25 cellular contexts compared by ENCODE assay signal in genomic region chr2:160458718-160459453, GRCh38. TPM values are rescaled to one million over a fixed set of nuclear protein-coding genes. Genes with fewer than 3 reads are reported as not detected.
DNase-seq lines count a peak whose midpoint lies in the region; ATAC-seq and TF ChIP-seq lines count a peak whose summit lies in the region.
"Had no signal": no experiment of that assay in that cellular context is flagged by ENCODE, and none has a peak within 500 bp of the region (broad histone marks: within the 10 kb centered on the region; RNA-seq: fewer than 3 reads in every experiment).

No MANE protein-coding gene starts in this region.

- H3K27me3 Mint-ChIP-seq in T-helper 17 cell: no peaks in the 10 kb centered on the region
- H3K27me3 Mint-ChIP-seq in nephron progenitor cell (ENCODE audit: low read depth, poor library complexity): no peaks in the 10 kb centered on the region

- H3K36me3 ChIP-seq in fibroblast of lung (ENCODE audit: control insufficient read depth, insufficient read depth, low read length) (no peaks in the 10 kb centered on the region), transverse colon (no peaks in the 10 kb centered on the region)
- H3K36me3 ChIP-seq: BE2C, HAP-1, SJCRH30 had no signal

- H3K4me1 ChIP-seq in fibroblast of lung (ENCODE audit: control insufficient read depth, extremely low read depth, insufficient read depth, low read length): peaks cover 19% of the 10 kb centered on the region
- H3K4me1 ChIP-seq in transverse colon: peaks cover 0 to 30% (median 7%) of the 10 kb centered on the region in 4 donors
- H3K4me1 ChIP-seq: BE2C, SJCRH30 had no signal

- H3K9me3 ChIP-seq in T-helper 17 cell (ENCODE audit: control insufficient read depth, low read length, poor library complexity, severe bottlenecking) (no peaks in the 10 kb centered on the region), fibroblast of lung (ENCODE audit: control insufficient read depth, insufficient read depth, low read depth, low read length) (no peaks in the 10 kb centered on the region), transverse colon (no peaks in the 10 kb centered on the region)
- H3K9me3 ChIP-seq: BE2C, HAP-1, SJCRH30 had no signal

- TF ChIP-seq EP300 in transverse colon (IDR thresholded peaks at IDR 0.05; ENCODE audit: low read depth): no peak

- intact Hi-C loops in transverse colon (cut with DNase I; ENCODE audit: low total_unique reads): no loop called here

- DNase-seq in T-helper 17 cell (no peak), fibroblast of lung (ENCODE audit: low read depth in 2 of 2) (peak in 1 of 2 donors; percentile 66), nephron progenitor cell (no peak), transverse colon (no peak), NCI-H524 treated with DMSO at 0.1 percent for 48 hours (lab: John Stamatoyannopoulos, UW) (no peak), HEK293T (ENCODE audit: extremely low spot score) (no peak)
- DNase-seq: BE2C, Calu3, DMS79 treated with DMSO at 0.1 percent for 48 hours, GF-D8, GOT3, Karpas-422, NCI-H1092, NCI-H1436, NCI-H187, NCI-H2081 treated with DMSO at 0.1 percent for 48 hours, NCI-H2171, NCI-H446, NCI-H526, PC-9, SJCRH30 had no signal

- H3K36me3 Mint-ChIP-seq in T-helper 17 cell (ENCODE audit: low read depth) (peaks cover 2% of the 10 kb centered on the region), nephron progenitor cell (ENCODE audit: low read depth) (peaks cover 36% of the 10 kb centered on the region)

- no peak overlapping the region for H2AFZ ChIP-seq in fibroblast of lung (ENCODE audit: low read length)
- H2AFZ ChIP-seq: PC-9 had no signal

- POLR2A ChIA-PET in HEK293T (lab: Yijun Ruan, JAX): no interaction called here

- no peaks in the 10 kb centered on the region for H3K27me3 ChIP-seq in fibroblast of lung (ENCODE audit: control insufficient read depth, insufficient read depth, low read length)
- no peaks in the 10 kb centered on the region for H3K27me3 ChIP-seq in transverse colon
- H3K27me3 ChIP-seq: BE2C, SJCRH30 had no signal

- in situ Hi-C loops in transverse colon (cut with MboI; ENCODE audit: low pct_ligation_motif_present in 1 of 4, low pct_unique_long_range_greater_than_20kb in 1 of 4, low sequenced_read_pairs in 3 of 4): no loop called here

- H3K4me2 ChIP-seq in fibroblast of lung (ENCODE audit: extremely low read depth, insufficient read depth, low read length): peak overlapping the region; percentile 54
- H3K4me2 ChIP-seq: PC-9 had no signal

- CTCF ChIA-PET in HEK293T (lab: Yijun Ruan, JAX): interaction anchor here (0.6 kb wide), 1 partner anchor 53 kb away, joined by 3 read pairs; no protein-coding TSS in a partner anchor

- no peak overlapping the region for H3K4me3 Mint-ChIP-seq in T-helper 17 cell
- no peak overlapping the region for H3K4me3 Mint-ChIP-seq in nephron progenitor cell
- H3K4me3 Mint-ChIP-seq: CD14-positive monocyte had no signal

- ATAC-seq in T-helper 17 cell (no peak), GM18873 (IDR thresholded peaks at IDR 0.05; ENCODE audit: low FRiP score, unreplicated experiment) (no peak)
- ATAC-seq: Right ventricle myocardium inferior had no signal

- H3K4me3 ChIP-seq in fibroblast of lung (replicated peaks in 1 of 4; ENCODE audit: control extremely low read depth in 1 of 4, insufficient read depth in 1 of 4, low read depth in 3 of 4, low read length in 4 of 4): peak overlapping the region in 1 of 4 experiments; percentile 17
- H3K4me3 ChIP-seq in transverse colon: no peak overlapping the region
- H3K4me3 ChIP-seq: HAP-1, PC-9, SJCRH30 had no signal

- WGBS in transverse colon (ENCODE audit: low coverage in 1 of 2), 2 donors: 65 to 67% methylated on average over 8 to 10 of the region's 10 CpGs

- H3K27ac ChIP-seq in fibroblast of lung (ENCODE audit: insufficient read depth, low read length) (peak overlapping the region; percentile 28), transverse colon (peak overlapping the region; percentile 23 to 42 (median 28))
- H3K27ac ChIP-seq: PC-9, SJCRH30 had no signal

- H3K9me3 Mint-ChIP-seq in nephron progenitor cell: no peaks in the 10 kb centered on the region

- H4K20me1 ChIP-seq in fibroblast of lung (ENCODE audit: control insufficient read depth, extremely low read depth, insufficient read depth, low read length): no peaks in the 10 kb centered on the region

- no peak for TF ChIP-seq CTCF in fibroblast of lung (conservative IDR thresholded peaks at IDR 0.05 in 1 of 2, IDR thresholded peaks at IDR 0.05 in 1 of 2; ENCODE audit: low read depth in 1 of 2, low read length in 2 of 2)
- no peak for TF ChIP-seq CTCF in nephron progenitor cell (IDR thresholded peaks at IDR 0.05)
- TF ChIP-seq CTCF in transverse colon (IDR thresholded peaks at IDR 0.05): no peak

- no peak overlapping the region for H3K9ac ChIP-seq in fibroblast of lung (ENCODE audit: insufficient read depth, low read length)

- peaks cover 54% of the 10 kb centered on the region for H3K79me2 ChIP-seq in fibroblast of lung (ENCODE audit: control insufficient read depth, insufficient read depth, low read length)

- peaks cover 38% of the 10 kb centered on the region for H3K4me1 Mint-ChIP-seq in T-helper 17 cell
- peaks cover 25% of the 10 kb centered on the region for H3K4me1 Mint-ChIP-seq in nephron progenitor cell
- H3K4me1 Mint-ChIP-seq: CD14-positive monocyte had no signal

- no peak for TF ChIP-seq POLR2A in transverse colon (IDR thresholded peaks at IDR 0.05)

- H3K27ac Mint-ChIP-seq in T-helper 17 cell: peak overlapping the region; percentile 78
- H3K27ac Mint-ChIP-seq in nephron progenitor cell: peak overlapping the region; percentile 6
- H3K27ac Mint-ChIP-seq: CD14-positive monocyte had no signal

TF ChIP-seq in HEK293T, 16 proteins besides CTCF, POLR2A, EP300 and RAD21:
- TF ChIP-seq FOXA1 (IDR thresholded peaks at IDR 0.05): no peak
- no peak for TF ChIP-seq LEF1 (IDR thresholded peaks at IDR 0.05; ENCODE audit: borderline replicate concordance)
- no peak for TF ChIP-seq BHLHE40 (IDR thresholded peaks at IDR 0.05; ENCODE audit: borderline replicate concordance)
- TF ChIP-seq L3MBTL2 (conservative IDR thresholded peaks at IDR 0.05): no peak
- no peak for TF ChIP-seq SP1 (IDR thresholded peaks at IDR 0.05)
- TF ChIP-seq FOXM1 (IDR thresholded peaks at IDR 0.05; ENCODE audit: borderline replicate concordance): no peak
- no peak for TF ChIP-seq FOXK2 (IDR thresholded peaks at IDR 0.05)
- TF ChIP-seq ELF4 (IDR thresholded peaks at IDR 0.05): no peak
- no peak for TF ChIP-seq CTBP1 (IDR thresholded peaks at IDR 0.05; ENCODE audit: borderline replicate concordance)
- TF ChIP-seq NFRKB (IDR thresholded peaks at IDR 0.05): no peak
- TF ChIP-seq TARDBP (IDR thresholded peaks at IDR 0.05): no peak
- TF ChIP-seq HDGF (IDR thresholded peaks at IDR 0.05; ENCODE audit: borderline replicate concordance): no peak
- TF ChIP-seq SUZ12 (IDR thresholded peaks at IDR 0.05): no peak
- TF ChIP-seq, protein P1, sequence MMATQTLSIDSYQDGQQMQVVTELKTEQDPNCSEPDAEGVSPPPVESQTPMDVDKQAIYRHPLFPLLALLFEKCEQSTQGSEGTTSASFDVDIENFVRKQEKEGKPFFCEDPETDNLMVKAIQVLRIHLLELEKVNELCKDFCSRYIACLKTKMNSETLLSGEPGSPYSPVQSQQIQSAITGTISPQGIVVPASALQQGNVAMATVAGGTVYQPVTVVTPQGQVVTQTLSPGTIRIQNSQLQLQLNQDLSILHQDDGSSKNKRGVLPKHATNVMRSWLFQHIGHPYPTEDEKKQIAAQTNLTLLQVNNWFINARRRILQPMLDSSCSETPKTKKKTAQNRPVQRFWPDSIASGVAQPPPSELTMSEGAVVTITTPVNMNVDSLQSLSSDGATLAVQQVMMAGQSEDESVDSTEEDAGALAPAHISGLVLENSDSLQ (IDR thresholded peaks at IDR 0.05): no peak
- TF ChIP-seq ZNF384 (IDR thresholded peaks at IDR 0.05): no peak
- no peak for TF ChIP-seq ARNT (IDR thresholded peaks at IDR 0.05)
TF ChIP-seq in HEK293T: peak in this region for 0.

RNA-seq across cellular contexts. Expression of gene RBMS1, which starts 34.7 kb away (rescaled TPM):
- total RNA-seq in T-helper 17 cell: 100 to 1,000 TPM; 108 to 110 TPM
- total RNA-seq in fibroblast of lung: 76.8 and 77.3 TPM in 2 replicates
- polyA plus RNA-seq in fibroblast of lung: 146 and 152 TPM in 2 replicates
- 61.8 and 72.9 TPM in 2 replicates for polyA plus RNA-seq in fibroblast of lung (2012)
- polyA minus RNA-seq in fibroblast of lung (ENCODE audit: low replicate concordance): 42.3 and 48.2 TPM in 2 replicates
- 10 to 100 TPM; 13.5 to 31.6 (median 23.0) TPM for total RNA-seq in transverse colon
